Comparison of ENCODE assay signal across 24 cellular contexts in genomic region chr4:175656615-175657014, GRCh38.
"Had no signal": no experiment of that assay in that cellular context is flagged by ENCODE, and none has a peak within 500 bp of the region (broad histone marks: within the 10 kb centered on the region; RNA-seq: fewer than 3 reads in every experiment).

No MANE protein-coding gene starts in this region.

- H3K27ac ChIP-seq: colonic mucosa, esophagus squamous epithelium, lower lobe of right lung, pancreas, right lobe of liver, stomach, tibial artery had no signal

- H3K4me3 ChIP-seq: colonic mucosa, esophagus squamous epithelium, lower lobe of right lung, pancreas, right lobe of liver, stomach, tibial artery had no signal

- H3K4me1 ChIP-seq: colonic mucosa, esophagus squamous epithelium, lower lobe of right lung, pancreas, right lobe of liver, stomach, tibial artery had no signal

- ATAC-seq: left ventricle myocardium superior; lower lobe of right lung; natural killer cell; pancreas; right lobe of liver; stimulated activated effector memory CD8-positive, alpha-beta T cell treated with anti-CD3 and anti-CD28 coated beads, Interleukin-12 subunit alpha, Interleukin-12 subunit beta, amount 100 ng/mL, for 72 hours had no signal

- H3K36me3 Mint-ChIP-seq: immature natural killer cell; natural killer cell; stimulated activated effector memory CD8-positive, alpha-beta T cell treated with anti-CD3 and anti-CD28 coated beads, Interleukin-12 subunit alpha, Interleukin-12 subunit beta, amount 100 ng/mL, for 72 hours; type B pancreatic cell had no signal

- H3K27me3 ChIP-seq: colonic mucosa, esophagus squamous epithelium, pancreas, right lobe of liver, stomach, tibial artery had no signal

- H3K36me3 ChIP-seq: colonic mucosa, esophagus squamous epithelium, lower lobe of right lung, pancreas, right lobe of liver, stomach, tibial artery had no signal

- H3K4me1 Mint-ChIP-seq: immature natural killer cell; memory B cell; natural killer cell; stimulated activated effector memory CD8-positive, alpha-beta T cell treated with anti-CD3 and anti-CD28 coated beads, Interleukin-12 subunit alpha, Interleukin-12 subunit beta, amount 100 ng/mL, for 72 hours had no signal

- H3K9me3 Mint-ChIP-seq: memory B cell, natural killer cell had no signal

- H3K9me3 ChIP-seq: colonic mucosa, esophagus squamous epithelium, lower lobe of right lung, pancreas, right lobe of liver, stomach, tibial artery had no signal

- H3K4me3 Mint-ChIP-seq: immature natural killer cell; memory B cell; natural killer cell; stimulated activated effector memory CD8-positive, alpha-beta T cell treated with anti-CD3 and anti-CD28 coated beads, Interleukin-12 subunit alpha, Interleukin-12 subunit beta, amount 100 ng/mL, for 72 hours; type B pancreatic cell had no signal

- H3K27ac Mint-ChIP-seq: immature natural killer cell; memory B cell; natural killer cell; stimulated activated effector memory CD8-positive, alpha-beta T cell treated with anti-CD3 and anti-CD28 coated beads, Interleukin-12 subunit alpha, Interleukin-12 subunit beta, amount 100 ng/mL, for 72 hours; type B pancreatic cell had no signal

- DNase-seq: colonic mucosa; dermis blood vessel endothelial cell; effector memory CD4-positive, alpha-beta T cell; erythroblast; esophagus squamous epithelium; hypothalamus; immature natural killer cell; left ventricle myocardium superior; lower lobe of right lung; natural killer cell; occipital lobe; pancreas; right lobe of liver; stimulated activated CD4-positive, alpha-beta T cell treated with anti-CD3 and anti-CD28 coated beads, Interleukin-2, amount 100 ng/mL, for 24 hours; stimulated activated CD4-positive, alpha-beta T cell treated with anti-CD3 and anti-CD28 coated beads, Interleukin-4, amount 100 ng/mL, for 24 hours; stimulated activated naive CD4-positive, alpha-beta T cell treated with Interleukin-2 at 50 U/mL for 16 hours; stomach; tibial artery had no signal

- FAIRE-seq: endothelial cell of umbilical vein, frontal cortex, keratinocyte, pancreas had no signal

- H3K27me3 Mint-ChIP-seq: memory B cell, type B pancreatic cell had no signal
